In the genomic region with DNA sequence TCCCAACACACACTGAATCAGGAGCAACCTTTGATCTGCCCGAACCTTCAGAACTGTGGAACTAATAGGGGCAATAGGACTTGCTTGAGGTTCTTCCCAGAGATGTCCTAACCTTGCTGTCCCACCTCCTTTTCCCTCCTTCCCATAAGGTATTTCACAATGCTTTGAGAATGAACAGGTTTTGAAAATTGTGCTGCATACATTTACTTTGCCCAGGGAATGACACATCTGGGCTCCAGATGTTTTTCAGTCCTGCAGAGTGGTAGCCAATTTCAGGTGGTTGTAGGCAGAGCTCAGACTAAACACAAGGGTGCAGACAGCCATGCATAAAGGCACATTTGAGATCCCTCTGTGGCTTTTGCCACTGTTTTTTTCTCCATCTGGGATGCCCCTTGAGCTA, we compare ENCODE assay signal across 22 cellular contexts.
"Had no signal": no experiment of that assay in that cellular context is flagged by ENCODE, and none has a peak within 500 bp of the region (broad histone marks: within the 10 kb centered on the region; RNA-seq: fewer than 3 reads in every experiment).

No MANE protein-coding gene starts in this region.

- H3K4me3 Mint-ChIP-seq: activated naive CD8-positive, alpha-beta T cell; mesothelial cell of epicardium; naive thymus-derived CD8-positive, alpha-beta T cell; neural progenitor cell; stimulated activated naive B cell treated with anti-CD40 and anti-IgM and Interleukin-4, amounts not matched to agents 10 μg/mL and 1 μg/mL and 100 μg/mL, for 72 hours had no signal

- H3K4me1 Mint-ChIP-seq: mesothelial cell of epicardium had no signal

- H3K27me3 Mint-ChIP-seq: activated naive CD8-positive, alpha-beta T cell had no signal

- H3K27me3 ChIP-seq: neural progenitor cell, sigmoid colon, vagina had no signal

- H3K9me3 Mint-ChIP-seq: mesothelial cell of epicardium; naive thymus-derived CD8-positive, alpha-beta T cell; neural progenitor cell; stimulated activated naive B cell treated with anti-CD40 and anti-IgM and Interleukin-4, amounts not matched to agents 10 μg/mL and 1 μg/mL and 100 μg/mL, for 72 hours had no signal

- H2AFZ ChIP-seq: neural progenitor cell had no signal

- H3K36me3 ChIP-seq: left ventricle myocardium inferior, neural progenitor cell, sigmoid colon, vagina had no signal

- H3K36me3 Mint-ChIP-seq: activated naive CD8-positive, alpha-beta T cell; mesothelial cell of epicardium; naive thymus-derived CD8-positive, alpha-beta T cell; neural progenitor cell; stimulated activated naive B cell treated with anti-CD40 and anti-IgM and Interleukin-4, amounts not matched to agents 10 μg/mL and 1 μg/mL and 100 μg/mL, for 72 hours had no signal

- H3K27ac Mint-ChIP-seq: activated naive CD8-positive, alpha-beta T cell; mesothelial cell of epicardium; naive thymus-derived CD8-positive, alpha-beta T cell; neural progenitor cell; stimulated activated naive B cell treated with anti-CD40 and anti-IgM and Interleukin-4, amounts not matched to agents 10 μg/mL and 1 μg/mL and 100 μg/mL, for 72 hours had no signal

- H3K9ac ChIP-seq: neural progenitor cell had no signal

- ATAC-seq: naive thymus-derived CD8-positive, alpha-beta T cell; stimulated activated naive B cell treated with anti-CD40 and anti-IgM and Interleukin-4, amounts not matched to agents 10 μg/mL and 1 μg/mL and 100 μg/mL, for 72 hours had no signal

- DNase-seq: activated CD4-positive, alpha-beta T cell treated with anti-CD3 and anti-CD28 coated beads for 1 hour; activated naive CD4-positive, alpha-beta T cell; activated T-cell treated with anti-CD3 and anti-CD28 coated beads, Interleukin-2, amount 50 U/mL, for 1 hour; amniotic stem cell; cerebellar nuclear complex; effector CD4-positive, alpha-beta T cell; hypothalamus; left ventricle myocardium inferior; mammary epithelial cell; naive thymus-derived CD8-positive, alpha-beta T cell; posterior cingulate gyrus; sigmoid colon; stimulated activated CD4-positive, alpha-beta T cell treated with anti-CD3 and anti-CD28 coated beads, Interleukin-2, amount 100 ng/mL, for 48 hours; stimulated activated CD8-positive, alpha-beta memory T cell treated with anti-CD3 and anti-CD28 coated beads, Interleukin-4, amount 100 ng/mL, for 48 hours; stimulated activated naive B cell treated with anti-CD40 and anti-IgM and Interleukin-4, amounts not matched to agents 10 μg/mL and 1 μg/mL and 100 μg/mL, for 72 hours; T-helper 1 cell; T-helper 9 cell; trophoblast cell had no signal

- H3K4me2 ChIP-seq: neural progenitor cell had no signal

- H3K27ac ChIP-seq: left ventricle myocardium inferior, neural progenitor cell, sigmoid colon, vagina had no signal

- H3K4me3 ChIP-seq: left ventricle myocardium inferior, neural progenitor cell, sigmoid colon, vagina had no signal

- H3K4me1 ChIP-seq: left ventricle myocardium inferior, neural progenitor cell, vagina had no signal

- H3K9me3 ChIP-seq: left ventricle myocardium inferior, sigmoid colon, vagina had no signal
